In the genomic region with DNA sequence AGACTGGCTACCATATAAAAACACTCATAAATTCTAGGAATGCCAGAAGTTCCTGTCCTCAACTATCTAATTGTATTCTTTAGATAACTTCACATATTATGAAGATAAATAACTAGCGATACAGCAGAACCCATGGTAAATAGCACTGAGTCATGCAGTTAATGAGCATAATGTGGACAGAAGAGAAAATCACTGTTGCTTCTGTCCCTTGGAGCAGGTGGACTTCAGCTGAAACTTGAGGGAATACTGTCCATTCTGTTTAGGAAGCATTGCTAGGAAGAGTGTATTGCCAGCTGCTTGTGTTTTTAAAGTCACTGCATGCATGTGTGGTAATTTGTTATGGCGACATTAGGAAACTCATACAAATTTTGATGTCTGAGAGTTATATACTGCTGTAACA, we compare ENCODE assay signal across 18 cellular contexts.
A peak's percentile ranks its signal among the peaks of the same experiment; 100 is the strongest.
DNase-seq lines count a peak whose midpoint lies in the region; TF ChIP-seq lines count a peak whose summit lies in the region.
"Had no signal": no experiment of that assay in that cellular context is flagged by ENCODE, and none has a peak within 500 bp of the region (broad histone marks: within the 10 kb centered on the region; RNA-seq: fewer than 3 reads in every experiment).

No MANE protein-coding gene starts in this region.

- no TSS peak for BruUV-seq in Calu3 (replicated peaks; lab: Mats Ljungman, UMichigan)

- peaks cover 17% of the 10 kb centered on the region for H3K36me3 Mint-ChIP-seq in HFFc6 (ENCODE audit: low read depth)
- H3K36me3 Mint-ChIP-seq in Calu3 (ENCODE audit: insufficient read depth, unreplicated experiment): no peaks in the 10 kb centered on the region
- H3K36me3 Mint-ChIP-seq: CD4-positive, alpha-beta memory T cell had no signal

- intact Hi-C loops in Calu3 (cut with micrococcal nuclease; ENCODE audit: unreplicated experiment): no loop called here

- TF ChIP-seq CTCF in HFFc6 (IDR thresholded peaks at IDR 0.05): no peak
- TF ChIP-seq CTCF in Calu3 (IDR thresholded peaks at IDR 0.05; ENCODE audit: unreplicated experiment): no peak

- H3K4me1 Mint-ChIP-seq in HFFc6 (ENCODE audit: low read depth) (peaks cover 54% of the 10 kb centered on the region), Calu3 (ENCODE audit: low read depth, unreplicated experiment) (peaks cover 9% of the 10 kb centered on the region)
- H3K4me1 Mint-ChIP-seq: CD4-positive, alpha-beta memory T cell; IgD-negative memory B cell had no signal

- H3K27ac Mint-ChIP-seq in HFFc6 (peak overlapping the region; percentile 59), Calu3 (ENCODE audit: unreplicated experiment) (no peak overlapping the region)
- H3K27ac Mint-ChIP-seq: CD4-positive, alpha-beta memory T cell; H9; IgD-negative memory B cell had no signal

- H3K27me3 Mint-ChIP-seq in HFFc6 (ENCODE audit: insufficient read depth): no peaks in the 10 kb centered on the region
- no peaks in the 10 kb centered on the region for H3K27me3 Mint-ChIP-seq in Calu3 (ENCODE audit: unreplicated experiment)
- H3K27me3 Mint-ChIP-seq: CD4-positive, alpha-beta memory T cell; IgD-negative memory B cell had no signal

- CTCF ChIA-PET in Calu3 (lab: Charles Lee): no interaction called here

- no peak overlapping the region for H3K4me3 Mint-ChIP-seq in HFFc6
- H3K4me3 Mint-ChIP-seq in Calu3 (ENCODE audit: low read depth, unreplicated experiment): no peak overlapping the region
- H3K4me3 Mint-ChIP-seq: CD4-positive, alpha-beta memory T cell; H9; IgD-negative memory B cell had no signal

- H3K9me3 Mint-ChIP-seq in HFFc6 (peaks cover 5% of the 10 kb centered on the region), Calu3 (ENCODE audit: low read depth, unreplicated experiment) (peaks cover 4% of the 10 kb centered on the region)

- DNase-seq in A172 (ENCODE audit: low spot score): peak; percentile 93
- peak; percentile 66 for DNase-seq in HFFc6
- DNase-seq in SK-N-DZ (ENCODE audit: low spot score): peak; percentile 23
- peak; percentile 23 for DNase-seq in fibroblast of peridontal ligament (ENCODE audit: extremely low read depth)
- no peak for DNase-seq in NCI-H1105 treated with DMSO at 0.1 percent for 48 hours (lab: John Stamatoyannopoulos, UW)
- DNase-seq in Calu3: no peak
- no peak for DNase-seq in activated CD4-positive, alpha-beta T cell treated with anti-CD3 and anti-CD28 coated beads for 48 hours
- DNase-seq in NCI-H2107 treated with DMSO at 0.1 percent for 48 hours (lab: John Stamatoyannopoulos, UW; ENCODE audit: unreplicated experiment): no peak
- DNase-seq: CD4-positive, alpha-beta memory T cell; H9; Karpas-422; NCI-H1105; NCI-H1694; NCI-H2081 treated with DMSO at 0.1 percent for 48 hours; NCI-H748 treated with DMSO at 0.1 percent for 48 hours; NK-92 treated with Interleukin-12 subunit alpha and Interleukin-12 subunit beta, amount 100 ng/mL, for 24 hours; SIG-M5 had no signal

Comparison
In these comparisons a context has a peak if more than half of its experiments do, and no peak if none do; other contexts are left out.
1. DNase-seq: peak in A172 (single experiment), HFFc6 (single experiment), SK-N-DZ (single experiment) and fibroblast of peridontal ligament (single experiment); none in NCI-H1105 treated with DMSO at 0.1 percent for 48 hours (single experiment), Calu3 (single experiment), activated CD4-positive, alpha-beta T cell treated with anti-CD3 and anti-CD28 coated beads for 48 hours (single experiment) and NCI-H2107 treated with DMSO at 0.1 percent for 48 hours (single experiment).